Comparison of ENCODE assay signal across 23 cellular contexts in genomic region chr6:75463896-75464295, GRCh38. TPM values are rescaled to one million over a fixed set of nuclear protein-coding genes. Genes with fewer than 3 reads are reported as not detected.
"Had no signal": no experiment of that assay in that cellular context is flagged by ENCODE, and none has a peak within 500 bp of the region (broad histone marks: within the 10 kb centered on the region; RNA-seq: fewer than 3 reads in every experiment).

No MANE protein-coding gene starts in this region.

- DNase-seq: activated CD4-positive, alpha-beta T cell treated with anti-CD3 and anti-CD28 coated beads, Interleukin-2, amount 10 ng/mL, durations not matched to agents 24 days and 14 days; activated CD8-positive, alpha-beta memory T cell treated with anti-CD3 and anti-CD28 coated beads, Interleukin-2, amount 10 ng/mL, durations not matched to agents 7 days and 5 days; activated CD8-positive, alpha-beta T cell treated with anti-CD3 and anti-CD28 coated beads for 36 hours; activated effector memory CD4-positive, alpha-beta T cell treated with anti-CD3 and anti-CD28 coated beads, Interleukin-2, amount 50 U/mL, for 16 hours; activated naive CD4-positive, alpha-beta T cell treated with anti-CD3 and anti-CD28 coated beads, Interleukin-2, amount 10 ng/mL, durations not matched to agents 7 days and 5 days; activated T-cell treated with anti-CD3 and anti-CD28 coated beads for 4 hours; body of pancreas; caudate nucleus; dermis blood vessel endothelial cell; effector CD8-positive, alpha-beta T cell; head of caudate nucleus; kidney; stimulated activated CD4-positive, alpha-beta T cell treated with anti-CD3 and anti-CD28 coated beads, Interleukin-2, amount 100 ng/mL, for 48 hours; stimulated activated CD8-positive, alpha-beta memory T cell treated with anti-CD3 and anti-CD28 coated beads, Interleukin-4, amount 100 ng/mL, for 48 hours; stimulated activated naive B cell treated with anti-CD40 and anti-IgM and Interleukin-4, amounts not matched to agents 10 μg/mL and 1 μg/mL and 100 μg/mL, for 72 hours; T-cell; upper lobe of left lung had no signal

- H3K36me3 Mint-ChIP-seq: activated CD8-positive, alpha-beta memory T cell treated with anti-CD3 and anti-CD28 coated beads, Interleukin-2, amount 10 ng/mL, durations not matched to agents 7 days and 5 days; activated naive CD4-positive, alpha-beta T cell treated with anti-CD3 and anti-CD28 coated beads, Interleukin-2, amount 10 ng/mL, durations not matched to agents 7 days and 5 days; stimulated activated naive B cell treated with anti-CD40 and anti-IgM and Interleukin-4, amounts not matched to agents 10 μg/mL and 1 μg/mL and 100 μg/mL, for 72 hours; T-cell had no signal

- H3K4me1 Mint-ChIP-seq: activated CD4-positive, alpha-beta T cell treated with anti-CD3 and anti-CD28 coated beads, Interleukin-2, amount 10 ng/mL, durations not matched to agents 24 days and 14 days; activated CD8-positive, alpha-beta memory T cell treated with anti-CD3 and anti-CD28 coated beads, Interleukin-2, amount 10 ng/mL, durations not matched to agents 7 days and 5 days; activated naive CD4-positive, alpha-beta T cell treated with anti-CD3 and anti-CD28 coated beads, Interleukin-2, amount 10 ng/mL, durations not matched to agents 7 days and 5 days; stimulated activated naive B cell treated with anti-CD40 and anti-IgM and Interleukin-4, amounts not matched to agents 10 μg/mL and 1 μg/mL and 100 μg/mL, for 72 hours; T-cell had no signal

- H3K27ac ChIP-seq: body of pancreas, upper lobe of left lung, VCaP had no signal

- H3K4me3 ChIP-seq: body of pancreas, upper lobe of left lung had no signal

- H3K27me3 Mint-ChIP-seq: activated naive CD4-positive, alpha-beta T cell treated with anti-CD3 and anti-CD28 coated beads, Interleukin-2, amount 10 ng/mL, durations not matched to agents 7 days and 5 days had no signal

- H3K27me3 ChIP-seq: body of pancreas, upper lobe of left lung had no signal

- H3K4me1 ChIP-seq: body of pancreas had no signal

- H3K9me3 ChIP-seq: body of pancreas, upper lobe of left lung had no signal

- FAIRE-seq: frontal cortex, kidney had no signal

- H3K9me3 Mint-ChIP-seq: activated CD4-positive, alpha-beta T cell treated with anti-CD3 and anti-CD28 coated beads, Interleukin-2, amount 10 ng/mL, durations not matched to agents 24 days and 14 days; activated CD8-positive, alpha-beta T cell treated with anti-CD3 and anti-CD28 coated beads for 36 hours; activated naive CD4-positive, alpha-beta T cell treated with anti-CD3 and anti-CD28 coated beads, Interleukin-2, amount 10 ng/mL, durations not matched to agents 7 days and 5 days; stimulated activated naive B cell treated with anti-CD40 and anti-IgM and Interleukin-4, amounts not matched to agents 10 μg/mL and 1 μg/mL and 100 μg/mL, for 72 hours; T-helper 2 cell treated with Interferon-gamma antibody and Interleukin-4, amounts not matched to agents 5 μg/mL and 100 μg/mL, for 36 hours had no signal

- H3K36me3 ChIP-seq: upper lobe of left lung had no signal

- H3K27ac Mint-ChIP-seq: activated CD4-positive, alpha-beta T cell treated with anti-CD3 and anti-CD28 coated beads, Interleukin-2, amount 10 ng/mL, durations not matched to agents 24 days and 14 days; activated CD8-positive, alpha-beta memory T cell treated with anti-CD3 and anti-CD28 coated beads, Interleukin-2, amount 10 ng/mL, durations not matched to agents 7 days and 5 days; activated CD8-positive, alpha-beta T cell treated with anti-CD3 and anti-CD28 coated beads for 36 hours; activated naive CD4-positive, alpha-beta T cell treated with anti-CD3 and anti-CD28 coated beads, Interleukin-2, amount 10 ng/mL, durations not matched to agents 7 days and 5 days; natural killer cell treated with Interleukin-12 subunit alpha and Interleukin-12 subunit beta and Interleukin-15 and Interleukin-18, amount 100 ng/mL, for 72 hours; stimulated activated naive B cell treated with anti-CD40 and anti-IgM and Interleukin-4, amounts not matched to agents 10 μg/mL and 1 μg/mL and 100 μg/mL, for 72 hours; T-cell; T-helper 2 cell treated with Interferon-gamma antibody and Interleukin-4, amounts not matched to agents 5 μg/mL and 100 μg/mL, for 36 hours had no signal

- ATAC-seq: activated CD4-positive, CD25-positive, alpha-beta regulatory T cell treated with anti-CD3 and anti-CD28 coated beads, Interleukin-2, amount 50 U/mL, for 24 hours; activated CD8-positive, alpha-beta memory T cell treated with anti-CD3 and anti-CD28 coated beads, Interleukin-2, amount 10 ng/mL, durations not matched to agents 7 days and 5 days; activated CD8-positive, alpha-beta T cell treated with anti-CD3 and anti-CD28 coated beads for 36 hours; body of pancreas; natural killer cell treated with Interleukin-12 subunit alpha and Interleukin-12 subunit beta and Interleukin-15 and Interleukin-18, amount 100 ng/mL, for 72 hours; sciatic nerve; stimulated activated naive B cell treated with anti-CD40 and anti-IgM and Interleukin-4, amounts not matched to agents 10 μg/mL and 1 μg/mL and 100 μg/mL, for 72 hours; T-cell had no signal

- H3K4me3 Mint-ChIP-seq: activated CD4-positive, alpha-beta T cell treated with anti-CD3 and anti-CD28 coated beads, Interleukin-2, amount 10 ng/mL, durations not matched to agents 24 days and 14 days; activated CD8-positive, alpha-beta memory T cell treated with anti-CD3 and anti-CD28 coated beads, Interleukin-2, amount 10 ng/mL, durations not matched to agents 7 days and 5 days; activated CD8-positive, alpha-beta T cell treated with anti-CD3 and anti-CD28 coated beads for 36 hours; activated naive CD4-positive, alpha-beta T cell treated with anti-CD3 and anti-CD28 coated beads, Interleukin-2, amount 10 ng/mL, durations not matched to agents 7 days and 5 days; natural killer cell treated with Interleukin-12 subunit alpha and Interleukin-12 subunit beta and Interleukin-15 and Interleukin-18, amount 100 ng/mL, for 72 hours; stimulated activated naive B cell treated with anti-CD40 and anti-IgM and Interleukin-4, amounts not matched to agents 10 μg/mL and 1 μg/mL and 100 μg/mL, for 72 hours; T-cell; T-helper 2 cell treated with Interferon-gamma antibody and Interleukin-4, amounts not matched to agents 5 μg/mL and 100 μg/mL, for 36 hours had no signal

RNA-seq across cellular contexts. Expression of gene FILIP1, which starts 29.7 kb away (rescaled TPM):
- total RNA-seq: activated CD4-positive, alpha-beta T cell treated with anti-CD3 and anti-CD28 coated beads, Interleukin-2, amount 10 ng/mL, durations not matched to agents 24 days and 14 days; activated CD8-positive, alpha-beta memory T cell treated with anti-CD3 and anti-CD28 coated beads, Interleukin-2, amount 10 ng/mL, durations not matched to agents 7 days and 5 days; natural killer cell treated with Interleukin-12 subunit alpha and Interleukin-12 subunit beta and Interleukin-15 and Interleukin-18, amount 100 ng/mL, for 72 hours had no signal
